ENCODE assay signal across 8 cellular contexts in the genomic region with DNA sequence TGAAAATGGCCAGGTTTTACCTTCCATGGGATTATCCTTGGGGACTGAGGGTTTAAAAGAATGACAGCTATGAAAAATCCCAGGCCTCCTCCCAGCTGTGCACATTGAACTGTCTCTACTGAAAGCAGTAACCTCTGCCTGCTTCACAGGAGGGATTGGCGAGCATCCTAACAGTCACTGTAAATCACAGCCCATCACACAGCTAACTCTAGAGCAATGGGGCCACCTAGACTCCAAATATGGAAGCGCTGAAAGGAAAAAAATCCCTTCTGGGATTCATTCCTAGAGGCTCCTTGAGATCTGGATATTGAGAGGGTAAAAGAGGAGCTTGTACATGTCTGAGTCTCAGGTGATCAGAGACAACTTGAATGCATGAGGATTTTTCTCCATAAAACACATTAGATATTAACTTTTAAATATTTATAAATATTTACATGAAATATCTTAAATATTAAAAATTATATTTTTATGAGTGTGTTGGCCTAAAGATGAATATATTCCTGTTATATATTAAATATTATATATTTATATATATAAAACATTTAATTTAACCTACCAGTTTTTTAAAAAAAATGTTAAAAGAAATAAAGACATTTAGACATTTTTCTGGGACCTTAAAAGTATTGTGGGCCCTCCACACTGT.
DNase-seq lines count a peak whose midpoint lies in the region; ATAC-seq and TF ChIP-seq lines count a peak whose summit lies in the region.

No MANE protein-coding gene starts in this region.

- no peak for ATAC-seq in stimulated activated naive CD8-positive, alpha-beta T cell treated with anti-CD3 and anti-CD28 coated beads, Interleukin-15, amount 100 ng/mL, for 72 hours
- no peak for ATAC-seq in activated T-helper 17 cell treated with anti-CD3 and anti-CD28 coated beads, Interleukin-2, amount 50 U/mL, for 72 hours (replicated peaks)
- ATAC-seq in HG03442 (IDR thresholded peaks at IDR 0.05; ENCODE audit: unreplicated experiment) = no peak

- peaks cover 19% of the 10 kb centered on the region for H3K4me1 Mint-ChIP-seq in stimulated activated naive CD8-positive, alpha-beta T cell treated with anti-CD3 and anti-CD28 coated beads, Interleukin-15, amount 100 ng/mL, for 72 hours
- no peaks in the 10 kb centered on the region for H3K4me1 Mint-ChIP-seq in activated T-helper 17 cell treated with anti-CD3 and anti-CD28 coated beads, Interleukin-2, amount 50 U/mL, for 72 hours

- H3K27ac Mint-ChIP-seq in stimulated activated naive CD8-positive, alpha-beta T cell treated with anti-CD3 and anti-CD28 coated beads, Interleukin-15, amount 100 ng/mL, for 72 hours = no peak overlapping the region
- no peak overlapping the region for H3K27ac Mint-ChIP-seq in activated T-helper 17 cell treated with anti-CD3 and anti-CD28 coated beads, Interleukin-2, amount 50 U/mL, for 72 hours

- H3K4me3 ChIP-seq in WI38 (ENCODE audit: low read depth, low read length) = no peak overlapping the region

- H3K9me3 Mint-ChIP-seq in stimulated activated naive CD8-positive, alpha-beta T cell treated with anti-CD3 and anti-CD28 coated beads, Interleukin-15, amount 100 ng/mL, for 72 hours = no peaks in the 10 kb centered on the region
- H3K9me3 Mint-ChIP-seq in activated T-helper 17 cell treated with anti-CD3 and anti-CD28 coated beads, Interleukin-2, amount 50 U/mL, for 72 hours = no peaks in the 10 kb centered on the region

- peaks cover 50% of the 10 kb centered on the region for H3K27me3 Mint-ChIP-seq in stimulated activated naive CD8-positive, alpha-beta T cell treated with anti-CD3 and anti-CD28 coated beads, Interleukin-15, amount 100 ng/mL, for 72 hours
- H3K27me3 Mint-ChIP-seq in activated T-helper 17 cell treated with anti-CD3 and anti-CD28 coated beads, Interleukin-2, amount 50 U/mL, for 72 hours = peaks cover 27% of the 10 kb centered on the region

- peak; percentile 34 for DNase-seq in DMS114 treated with DMSO at 0.1 percent for 48 hours (lab: John Stamatoyannopoulos, UW; ENCODE audit: unreplicated experiment)
- DNase-seq in MV-4-11 (lab: John Stamatoyannopoulos, UW) = peak; percentile 1
- peak; percentile 82 for DNase-seq in islet precursor cell
- no peak for DNase-seq in stimulated activated naive CD8-positive, alpha-beta T cell treated with anti-CD3 and anti-CD28 coated beads, Interleukin-15, amount 100 ng/mL, for 72 hours
- DNase-seq in activated naive CD4-positive, alpha-beta T cell treated with Interleukin-2 at 50 U/mL for 16 hours = no peak

- H3K4me3 Mint-ChIP-seq in stimulated activated naive CD8-positive, alpha-beta T cell treated with anti-CD3 and anti-CD28 coated beads, Interleukin-15, amount 100 ng/mL, for 72 hours = no peak overlapping the region
- no peak overlapping the region for H3K4me3 Mint-ChIP-seq in activated T-helper 17 cell treated with anti-CD3 and anti-CD28 coated beads, Interleukin-2, amount 50 U/mL, for 72 hours

- no peaks in the 10 kb centered on the region for H3K36me3 Mint-ChIP-seq in activated T-helper 17 cell treated with anti-CD3 and anti-CD28 coated beads, Interleukin-2, amount 50 U/mL, for 72 hours (ENCODE audit: low read depth)

- peak; percentile 44 for TF ChIP-seq CTCF in WI38 (IDR thresholded peaks at IDR 0.05; ENCODE audit: low read depth, low read length)

Comparison
In these comparisons a context has a peak if more than half of its experiments do, and no peak if none do; other contexts are left out.
1. DNase-seq: peak in DMS114 treated with DMSO at 0.1 percent for 48 hours (single experiment), MV-4-11 (single experiment) and islet precursor cell (single experiment); none in stimulated activated naive CD8-positive, alpha-beta T cell treated with anti-CD3 and anti-CD28 coated beads, Interleukin-15, amount 100 ng/mL, for 72 hours (0 of 2) and activated naive CD4-positive, alpha-beta T cell treated with Interleukin-2 at 50 U/mL for 16 hours (single experiment).